Comparison of ENCODE assay signal across 8 cellular contexts in genomic region chr6:122790740-122791679, GRCh38. TPM values are rescaled to one million over a fixed set of nuclear protein-coding genes. Genes with fewer than 3 reads are reported as not detected.
A peak's percentile ranks its signal among the peaks of the same experiment; 100 is the strongest.
DNase-seq lines count a peak whose midpoint lies in the region; ATAC-seq and TF ChIP-seq lines count a peak whose summit lies in the region.

No MANE protein-coding gene starts in this region.

- no peak overlapping the region for H3K4me2 ChIP-seq in OCI-LY7 (ENCODE audit: low read length)

- ATAC-seq in HG03280 (IDR thresholded peaks at IDR 0.05; ENCODE audit: unreplicated experiment), result no peak

- BruUV-seq in OCI-LY7 (replicated peaks; lab: Mats Ljungman, UMichigan), result no TSS peak

- no peaks in the 10 kb centered on the region; the same call in 1 of the 2 replicates for H4K20me1 ChIP-seq in OCI-LY7 (ENCODE audit: insufficient read depth, low read length)

- peak overlapping the region; percentile 9; the same call in 1 of the 2 replicates for H2AFZ ChIP-seq in OCI-LY7 (ENCODE audit: low read length)

- H3K9me2 ChIP-seq in OCI-LY7 (ENCODE audit: insufficient read depth, low read length), result no peaks in the 10 kb centered on the region

- no peaks in the 10 kb centered on the region for H3K9me3 ChIP-seq in OCI-LY7 (ENCODE audit: low read length)
- no peaks in the 10 kb centered on the region for H3K9me3 ChIP-seq in esophagus muscularis mucosa
- no peaks in the 10 kb centered on the region for H3K9me3 ChIP-seq in neutrophil

- POLR2A ChIA-PET in OCI-LY7 (lab: Charles Lee), result no interaction called here

- H3K4me1 ChIP-seq in OCI-LY7 (ENCODE audit: insufficient read depth, low read length, poor library complexity, severe bottlenecking), result no peaks in the 10 kb centered on the region
- peaks cover 13 to 26% (median 23%) of the 10 kb centered on the region in 4 donors for H3K4me1 ChIP-seq in esophagus muscularis mucosa
- H3K4me1 ChIP-seq in neutrophil (ENCODE audit: control insufficient read depth in 1 of 2, insufficient read depth in 1 of 2, low read depth in 1 of 2, low read length in 1 of 2), result peaks cover 22% of the 10 kb centered on the region in 2 experiments

- no peak overlapping the region for H3K27ac ChIP-seq in OCI-LY7 (ENCODE audit: low read depth, low read length, poor library complexity, severe bottlenecking)
- peak overlapping the region; percentile 93 to 97 (median 95) for H3K27ac ChIP-seq in esophagus muscularis mucosa (replicated peaks in 1 of 4)
- H3K27ac ChIP-seq in neutrophil, result peak overlapping the region; percentile 73

- H3K79me2 ChIP-seq in OCI-LY7 (ENCODE audit: insufficient read depth, low read depth, low read length), result no peaks in the 10 kb centered on the region

- H3K36me3 ChIP-seq in OCI-LY7 (ENCODE audit: insufficient read depth, low read length) (no peaks in the 10 kb centered on the region), esophagus muscularis mucosa (no peaks in the 10 kb centered on the region), neutrophil (no peaks in the 10 kb centered on the region)

- in situ Hi-C loops in G401 (cut with HindIII; ENCODE audit: low sequenced_read_pairs), result loop anchor here (5.0 kb wide), 1 partner anchor 46 kb away; no protein-coding TSS in a partner anchor

- no peak for TF ChIP-seq CTCF in OCI-LY7 (conservative IDR thresholded peaks at IDR 0.05; ENCODE audit: low read length)
- no peak for TF ChIP-seq CTCF in esophagus muscularis mucosa (IDR thresholded peaks at IDR 0.05)
- no peak for TF ChIP-seq CTCF in neutrophil (IDR thresholded peaks at IDR 0.05)

- CTCF ChIA-PET in OCI-LY7 (lab: Charles Lee; ENCODE audit: unreplicated experiment), result no interaction called here

- intact Hi-C loops in OCI-LY7 (cut with micrococcal nuclease; ENCODE audit: unreplicated experiment), result no loop called here
- intact Hi-C loops in esophagus muscularis mucosa (cut with DNase I), result no loop called here

- TF ChIP-seq POLR2A in esophagus muscularis mucosa (IDR thresholded peaks at IDR 0.05; ENCODE audit: low read depth), result no peak

- no peak for TF ChIP-seq EP300 in esophagus muscularis mucosa (IDR thresholded peaks at IDR 0.05)

- H3K4me3 ChIP-seq in OCI-LY7 (ENCODE audit: low read depth, low read length, poor library complexity, severe bottlenecking) (no peak overlapping the region), esophagus muscularis mucosa (peak overlapping the region; percentile 82 to 86 (median 83)), neutrophil (ENCODE audit: low read depth in 1 of 2, low read length in 1 of 2) (peak overlapping the region; percentile 66 to 80)

- DNase-seq in G401 (ENCODE audit: low spot score), result peak; percentile 39
- no peak for DNase-seq in OCI-LY7 (ENCODE audit: low spot score)
- DNase-seq in esophagus muscularis mucosa (ENCODE audit: extremely low spot score), result no peak
- DNase-seq in NCI-H446 treated with DMSO at 0.1 percent for 48 hours (lab: John Stamatoyannopoulos, UW), result no peak
- DNase-seq in hippocampal formation (lab: John Stamatoyannopoulos, UW), result no peak
- DNase-seq in Ammon's horn (ENCODE audit: low spot score), result no peak

- H3K27me3 ChIP-seq in esophagus muscularis mucosa, result no peaks in the 10 kb centered on the region
- peaks cover 90% of the 10 kb centered on the region for H3K27me3 ChIP-seq in neutrophil

- WGBS in esophagus muscularis mucosa, result 78% methylated on average over 10 of the region's 10 CpGs

RNA-seq across cellular contexts. Expression of gene SMPDL3A, which starts 2.0 kb away (rescaled TPM):
- total RNA-seq in G401 (2014; rRNA removed; shearing (Covaris generic)), result 0.07 and 1.2 TPM in 2 replicates
- total RNA-seq in OCI-LY7 (2014; rRNA removed; shearing (Covaris generic)), result not detected in 2 replicates
- not detected in 2 replicates for total RNA-seq in OCI-LY7 (2022)
- 10 to 100 TPM in 1 of 4 donors, 1 to 10 TPM in 3; 6.6 to 14.9 (median 7.4) TPM for total RNA-seq in esophagus muscularis mucosa

RNA-seq across cellular contexts. Expression of gene FABP7, which starts 11.5 kb away (rescaled TPM):
- total RNA-seq in G401 (2014; rRNA removed; shearing (Covaris generic)), result not detected in 2 replicates
- not detected in 2 replicates for total RNA-seq in OCI-LY7 (2014; rRNA removed; shearing (Covaris generic))
- total RNA-seq in OCI-LY7 (2022), result not detected in 2 replicates
- not detected for total RNA-seq in esophagus muscularis mucosa
